Comparison of ENCODE assay signal across 8 cellular contexts in the genomic region with DNA sequence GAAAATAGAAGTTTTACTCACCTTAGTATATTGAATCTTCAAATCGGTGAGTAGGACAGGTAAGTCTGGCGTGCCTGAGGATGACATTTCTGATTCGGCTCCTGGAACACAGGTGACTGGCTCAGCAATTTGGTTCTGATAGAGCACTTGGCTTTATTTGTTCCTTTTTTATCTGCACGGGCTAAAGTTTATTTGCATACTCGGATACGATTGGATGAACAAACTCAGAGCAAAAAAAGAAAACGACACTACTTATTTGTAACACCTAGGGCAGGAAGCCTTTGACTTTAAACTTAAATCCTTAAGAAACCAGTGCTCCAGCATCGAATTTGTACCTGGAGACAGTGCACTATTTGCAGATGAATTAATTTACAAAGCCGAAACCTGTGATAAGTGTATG. TPM values are rescaled to one million over a fixed set of nuclear protein-coding genes. Genes with fewer than 3 reads are reported as not detected.
DNase-seq lines count a peak whose midpoint lies in the region; ATAC-seq and TF ChIP-seq lines count a peak whose summit lies in the region.

A gene (minus strand): TSS at position 140 of the 400 bp plus-strand sequence. CDS start 53 bp downstream, at position 87.

- H3K4me1 Mint-ChIP-seq in endothelial cell (ENCODE audit: unreplicated experiment): peaks cover 17% of the 10 kb centered on the region

- TF ChIP-seq CTCF in endothelial cell (IDR thresholded peaks at IDR 0.05; ENCODE audit: unreplicated experiment): no peak

- peaks cover 4% of the 10 kb centered on the region for H3K9me3 Mint-ChIP-seq in endothelial cell (ENCODE audit: unreplicated experiment)

- in situ Hi-C loops in ACHN (cut with HindIII; ENCODE audit: low pct_ligation_motif_present, low pct_unique_long_range_greater_than_20kb, low sequenced_read_pairs): no loop called here

- ATAC-seq in GM18868 (IDR thresholded peaks at IDR 0.05; ENCODE audit: unreplicated experiment) (no peak), GM19463 (IDR thresholded peaks at IDR 0.05; ENCODE audit: unreplicated experiment) (no peak)

- H3K4me3 Mint-ChIP-seq in endothelial cell (ENCODE audit: unreplicated experiment): no peak within 1 kb of the TSS

- H3K27me3 Mint-ChIP-seq in endothelial cell (ENCODE audit: unreplicated experiment): no peaks in the 10 kb centered on the region

- H3K36me3 Mint-ChIP-seq in endothelial cell (ENCODE audit: low read depth, unreplicated experiment): no peaks in the 10 kb centered on the region

- H3K27ac Mint-ChIP-seq in endothelial cell (ENCODE audit: unreplicated experiment): peak within 1 kb of the TSS; percentile 38

- DNase-seq in ACHN: peak; percentile 74
- DNase-seq in NCI-H146 (lab: John Stamatoyannopoulos, UW): peak; percentile 74
- DNase-seq in endothelial cell (ENCODE audit: low spot score): no peak
- DNase-seq in myocyte (ENCODE audit: low read depth): peak; percentile 62
- DNase-seq in activated CD8-positive, alpha-beta memory T cell treated with anti-CD3 and anti-CD28 coated beads for 24 hours: no peak
- DNase-seq in GF-D8 (lab: John Stamatoyannopoulos, UW): no peak

RNA-seq across cellular contexts. Expression of the gene that starts here (rescaled TPM):
- total RNA-seq in endothelial cell (ENCODE audit: unreplicated experiment): 7.0 TPM
- 199 and 255 TPM in 2 replicates for total RNA-seq in myocyte
- 79.3 TPM for polyA plus RNA-seq in myocyte (2012)

Comparison
In these comparisons a context has a peak if more than half of its experiments do, and no peak if none do; other contexts are left out.
1. RNA of the gene that starts here (total RNA-seq): 199 to 255 TPM in myocyte; 7.0 TPM in endothelial cell (single experiment); every median in the first group is over 10 times any median in the second.
2. DNase-seq: peak in ACHN (single experiment), NCI-H146 (single experiment) and myocyte (single experiment); none in endothelial cell (single experiment), activated CD8-positive, alpha-beta memory T cell treated with anti-CD3 and anti-CD28 coated beads for 24 hours (single experiment) and GF-D8 (single experiment).